ENCODE assay signal across 14 cellular contexts in genomic region chr13:20728579-20729300, GRCh38. TPM values are rescaled to one million over a fixed set of nuclear protein-coding genes. Genes with fewer than 3 reads are reported as not detected.
"Had no signal": no experiment of that assay in that cellular context is flagged by ENCODE, and none has a peak within 500 bp of the region (broad histone marks: within the 10 kb centered on the region; RNA-seq: fewer than 3 reads in every experiment).

No MANE protein-coding gene starts in this region.

- H3K4me1 ChIP-seq: lower lobe of right lung, upper lobe of right lung had no signal

- H3K27me3 ChIP-seq: cardiac muscle cell, neutrophil, upper lobe of right lung had no signal

- H3K4me3 ChIP-seq: cardiac muscle cell, lower lobe of right lung, thoracic aorta, upper lobe of right lung had no signal

- H3K4me3 Mint-ChIP-seq: stimulated activated naive CD8-positive, alpha-beta T cell treated with anti-CD3 and anti-CD28 coated beads, Interleukin-15, amount 100 ng/mL, for 72 hours had no signal

- ATAC-seq: activated CD4-positive, CD25-positive, alpha-beta regulatory T cell treated with anti-CD3 and anti-CD28 coated beads, Interleukin-2, amount 50 U/mL, for 24 hours; left cardiac atrium; lower lobe of right lung; stimulated activated naive CD8-positive, alpha-beta T cell treated with anti-CD3 and anti-CD28 coated beads, Interleukin-15, amount 100 ng/mL, for 72 hours; upper lobe of right lung had no signal

- H3K4me1 Mint-ChIP-seq: naive B cell; stimulated activated naive CD8-positive, alpha-beta T cell treated with anti-CD3 and anti-CD28 coated beads, Interleukin-15, amount 100 ng/mL, for 72 hours had no signal

- H3K36me3 ChIP-seq: cardiac muscle cell, lower lobe of right lung, neutrophil, thoracic aorta, upper lobe of right lung had no signal

- H3K9me3 Mint-ChIP-seq: activated T-helper 2 cell treated with anti-CD3 and anti-CD28 coated beads, Interferon-gamma antibody, Interleukin-2, Interleukin-4, amounts not matched to agents 10 μg/mL and 5 μg/mL and 100 μg/mL, durations not matched to agents 14 hours and 24 hours and 36 hours; stimulated activated naive CD8-positive, alpha-beta T cell treated with anti-CD3 and anti-CD28 coated beads, Interleukin-15, amount 100 ng/mL, for 72 hours had no signal

- H3K9me3 ChIP-seq: lower lobe of right lung, neutrophil, thoracic aorta, upper lobe of right lung had no signal

- H3K27ac ChIP-seq: cardiac muscle cell, lower lobe of right lung, neutrophil, thoracic aorta, upper lobe of right lung had no signal

- H3K27ac Mint-ChIP-seq: activated T-helper 2 cell treated with anti-CD3 and anti-CD28 coated beads, Interferon-gamma antibody, Interleukin-2, Interleukin-4, amounts not matched to agents 10 μg/mL and 5 μg/mL and 100 μg/mL, durations not matched to agents 14 hours and 24 hours and 36 hours had no signal

- DNase-seq: activated CD4-positive, alpha-beta T cell treated with anti-CD3 and anti-CD28 coated beads, Interleukin-2, amount 50 U/mL, for 4 hours; activated naive CD4-positive, alpha-beta T cell treated with anti-CD3 and anti-CD28 coated beads, Interleukin-2, amount 50 U/mL, for 16 hours; foreskin fibroblast; left cardiac atrium; lower lobe of right lung; naive B cell; stimulated activated naive CD8-positive, alpha-beta T cell treated with anti-CD3 and anti-CD28 coated beads, Interleukin-15, amount 100 ng/mL, for 72 hours; upper lobe of right lung had no signal

- H3K27me3 Mint-ChIP-seq: naive B cell; stimulated activated naive CD8-positive, alpha-beta T cell treated with anti-CD3 and anti-CD28 coated beads, Interleukin-15, amount 100 ng/mL, for 72 hours had no signal

RNA-seq across cellular contexts. Expression of gene IL17D, which starts 25.2 kb away (rescaled TPM):
- total RNA-seq: mononuclear cell had no signal
